1 cellular context compared by ENCODE assay signal in genomic region chr2:121554998-121555397, GRCh38.
TF ChIP-seq lines count a peak whose summit lies in the region.

No MANE protein-coding gene starts in this region.

TF ChIP-seq in GM23338, 12 proteins besides CTCF, POLR2A, EP300 and RAD21 (continued from another document):
- no peak for TF ChIP-seq STAT1 (IDR thresholded peaks at IDR 0.05; ENCODE audit: unreplicated experiment)
